ENCODE assay signal across 20 cellular contexts in the genomic region with DNA sequence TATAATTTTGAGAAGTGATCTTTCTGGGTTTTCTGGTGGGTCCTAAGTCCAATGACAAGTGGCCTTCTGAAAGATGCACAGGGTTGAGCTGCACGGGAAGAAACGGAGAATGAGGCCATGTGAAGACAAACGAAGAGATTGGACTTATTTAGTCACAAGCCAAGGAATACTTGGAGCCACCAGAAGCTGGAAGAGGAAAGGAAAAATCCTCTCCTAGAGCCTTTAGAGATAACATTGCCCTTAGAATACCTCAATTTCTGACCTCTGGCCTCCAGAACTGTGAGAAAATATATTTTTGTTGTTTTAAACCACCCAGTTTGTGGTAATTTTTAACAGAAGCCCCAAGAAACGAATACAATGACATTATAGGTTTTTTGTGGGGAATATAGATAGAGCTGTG.
DNase-seq lines count a peak whose midpoint lies in the region; ATAC-seq, FAIRE-seq and TF ChIP-seq lines count a peak whose summit lies in the region.
"Had no signal": no experiment of that assay in that cellular context is flagged by ENCODE, and none has a peak within 500 bp of the region (broad histone marks: within the 10 kb centered on the region; RNA-seq: fewer than 3 reads in every experiment).

No MANE protein-coding gene starts in this region.

- no peak overlapping the region for H4K8ac ChIP-seq in IMR-90 (ENCODE audit: low read depth in 2 of 2, low read length in 2 of 2)

- H2BK5ac ChIP-seq in IMR-90 (ENCODE audit: low read depth, low read length, poor library complexity, severe bottlenecking), result no peak overlapping the region

- H3K4me3 ChIP-seq in heart left ventricle (no peak overlapping the region), IMR-90 (ENCODE audit: insufficient read depth, low read depth, low read length) (no peak overlapping the region), left ventricle myocardium inferior (no peak overlapping the region)
- H3K4me3 ChIP-seq: BLaER1, GM12878, GM23338 had no signal

- intact Hi-C loops in heart left ventricle (cut with DNase I), result no loop called here
- intact Hi-C loops in cardiac septum (cut with DNase I), result no loop called here
- intact Hi-C loops in IMR-90 (cut with micrococcal nuclease), result no loop called here
- intact Hi-C loops in left ventricle myocardium inferior (cut with micrococcal nuclease), result no loop called here

- no peak for TF ChIP-seq CTCF in heart left ventricle (IDR thresholded peaks at IDR 0.05)
- no peak for TF ChIP-seq CTCF in IMR-90 (conservative IDR thresholded peaks at IDR 0.05; ENCODE audit: low read depth, low read length)
- no peak for TF ChIP-seq CTCF in left ventricle myocardium inferior (IDR thresholded peaks at IDR 0.05; ENCODE audit: borderline replicate concordance)

- H4K91ac ChIP-seq in IMR-90 (ENCODE audit: insufficient read depth, low read depth, low read length), result no peak overlapping the region

- no peak overlapping the region for H2BK120ac ChIP-seq in IMR-90 (ENCODE audit: low read depth, low read length)

- H2BK20ac ChIP-seq in IMR-90 (ENCODE audit: low read depth, low read length), result no peak overlapping the region

- no peak for FAIRE-seq in GM12892 (lab: Jason Lieb, UNC)
- FAIRE-seq: A204.1, GM12878, GM18507 had no signal

- H3K27me3 ChIP-seq in heart left ventricle, result no peaks in the 10 kb centered on the region
- H3K27me3 ChIP-seq in IMR-90 (ENCODE audit: control insufficient read depth, insufficient read depth, low read length), result no peaks in the 10 kb centered on the region
- H3K27me3 ChIP-seq in left ventricle myocardium inferior (ENCODE audit: low read depth), result no peaks in the 10 kb centered on the region
- H3K27me3 ChIP-seq: BLaER1 had no signal

- no peak for TF ChIP-seq RAD21 in IMR-90 (IDR thresholded peaks at IDR 0.05; ENCODE audit: low read length)

- H2AK5ac ChIP-seq in IMR-90 (ENCODE audit: low read depth, low read length), result no peak overlapping the region

- 45 to 55% (median 52%) methylated on average over 4 of the region's 4 CpGs for WGBS in heart left ventricle, 4 donors
- no CpG with 5 or more reads among the region's 4 CpGs for WGBS in IMR-90 (ENCODE audit: extremely low coverage in 2 of 2, insufficient read length in 1 of 2), 2 experiments

- H3K18ac ChIP-seq in IMR-90 (ENCODE audit: low read depth, low read length), result peak overlapping the region; percentile 100

- H3K4me2 ChIP-seq in IMR-90 (ENCODE audit: low read depth, low read length), result no peak overlapping the region
- H3K4me2 ChIP-seq: BLaER1, GM23338 had no signal

- H2BK15ac ChIP-seq in IMR-90 (ENCODE audit: low read depth, low read length), result no peak overlapping the region

- no peak overlapping the region for H3K14ac ChIP-seq in IMR-90 (replicated peaks; ENCODE audit: low read depth, low read length)

- H3K23ac ChIP-seq in IMR-90 (ENCODE audit: low read depth, low read length), result no peak overlapping the region

- POLR2A ChIA-PET in IMR-90 (lab: Charles Lee; ENCODE audit: unreplicated experiment), result interaction anchor here (0.6 kb wide), 1 partner anchor 12 kb away, joined by 21 read pairs; no protein-coding TSS in a partner anchor

- peak overlapping the region in 7 of 12 donors; percentile 20 to 47 (median 33) for H3K27ac ChIP-seq in heart left ventricle
- peak overlapping the region; percentile 93; the same call in 1 of the 2 replicates for H3K27ac ChIP-seq in IMR-90 (ENCODE audit: insufficient read depth, low read length)
- peak overlapping the region; percentile 66 for H3K27ac ChIP-seq in left ventricle myocardium inferior (replicated peaks)
- H3K27ac ChIP-seq: BLaER1, C4-2B had no signal

- no peak overlapping the region for H2AK9ac ChIP-seq in IMR-90 (replicated peaks; ENCODE audit: low read depth, low read length, poor library complexity)

- no peak for TF ChIP-seq POLR2A in heart left ventricle (IDR thresholded peaks at IDR 0.05)
- TF ChIP-seq POLR2A in IMR-90 (IDR thresholded peaks at IDR 0.05; ENCODE audit: low read depth, low read length), result no peak
- TF ChIP-seq POLR2A in GM12892 (IDR thresholded peaks at IDR 0.05; ENCODE audit: low read depth, low read length), result no peak

- no peaks in the 10 kb centered on the region for H3K36me3 ChIP-seq in heart left ventricle
- no peaks in the 10 kb centered on the region for H3K36me3 ChIP-seq in IMR-90 (ENCODE audit: control insufficient read depth, insufficient read depth, low read length)
- no peaks in the 10 kb centered on the region for H3K36me3 ChIP-seq in left ventricle myocardium inferior
- H3K36me3 ChIP-seq: BLaER1 had no signal

- CTCF ChIA-PET in IMR-90 (lab: Yijun Ruan, JAX), result no interaction called here

- H3K56ac ChIP-seq in IMR-90 (ENCODE audit: extremely low read depth, insufficient read depth, low read length), result no peak overlapping the region

- H4K5ac ChIP-seq in IMR-90 (ENCODE audit: low read depth, low read length), result peak overlapping the region; percentile 99

- DNase-seq in heart left ventricle (no peak), cardiac septum (ENCODE audit: low spot score) (no peak), IMR-90 (no peak), left ventricle myocardium inferior (no peak), 8988T (no peak), GM12892 (ENCODE audit: insufficient read length) (no peak)
- DNase-seq: Caco-2; CD4-positive, CD25-positive, alpha-beta regulatory T cell; CD8-positive, alpha-beta T cell; DMS79; EL; GDM1; H9 had no signal

- H4K20me1 ChIP-seq in IMR-90 (ENCODE audit: insufficient read depth, low read length), result no peaks in the 10 kb centered on the region
- H4K20me1 ChIP-seq: BLaER1 had no signal

- H3K9me3 ChIP-seq in heart left ventricle (peaks cover 0 to 11% (median 0%) of the 10 kb centered on the region in 12 donors), IMR-90 (ENCODE audit: control insufficient read depth, insufficient read depth, low read length) (no peaks in the 10 kb centered on the region; the same call in 1 of the 2 replicates), left ventricle myocardium inferior (replicated peaks) (peaks cover 10% of the 10 kb centered on the region)
- H3K9me3 ChIP-seq: BLaER1, Caco-2 had no signal

- in situ Hi-C loops in IMR-90 (cut with MboI; ENCODE audit: low sequenced_read_pairs), result no loop called here

- dilution Hi-C loops in IMR-90 (cut with HindIII; ENCODE audit: low sequenced_read_pairs, unreplicated experiment), result no loop called here

- H3K4ac ChIP-seq in IMR-90 (ENCODE audit: low read depth, low read length), result no peak overlapping the region

- no peaks in the 10 kb centered on the region for H3K9me1 ChIP-seq in IMR-90 (ENCODE audit: insufficient read depth, low read length)

- H3K79me1 ChIP-seq in IMR-90 (ENCODE audit: low read depth in 1 of 2, low read length in 2 of 2), result no peaks in the 10 kb centered on the region

- H2AFZ ChIP-seq in IMR-90 (replicated peaks; ENCODE audit: low read length, poor library complexity), result no peak overlapping the region
- H2AFZ ChIP-seq: GM23338 had no signal

- ATAC-seq in heart left ventricle (peak in 1 of 4 donors; percentile 41), IMR-90 (ENCODE audit: low read depth) (no peak)
- ATAC-seq: CD8-positive, alpha-beta T cell; GM12878; GM23338; HCT116 had no signal

- no peak overlapping the region for H3K9ac ChIP-seq in IMR-90 (ENCODE audit: low read depth, low read length)
- H3K9ac ChIP-seq: BLaER1 had no signal

- H3K4me1 ChIP-seq in heart left ventricle (peaks cover 0 to 24% (median 0%) of the 10 kb centered on the region in 12 donors), IMR-90 (ENCODE audit: control insufficient read depth, insufficient read depth, low read length) (peaks cover 4% of the 10 kb centered on the region), left ventricle myocardium inferior (peaks cover 7% of the 10 kb centered on the region)
- H3K4me1 ChIP-seq: BLaER1, Caco-2 had no signal

- BruUV-seq in IMR-90 (replicated peaks; lab: Mats Ljungman, UMichigan), result no TSS peak

TF ChIP-seq in IMR-90, 13 proteins besides CTCF, POLR2A, EP300 and RAD21:
- TF ChIP-seq CEBPB (IDR thresholded peaks at IDR 0.05; ENCODE audit: low read depth, low read length), result no peak
- no peak for TF ChIP-seq MXI1 (IDR thresholded peaks at IDR 0.05; ENCODE audit: borderline replicate concordance, low read depth, low read length)
TF ChIP-seq in IMR-90: peak in this region for 0.

Comparison
In these comparisons a context has a peak if more than half of its experiments do, and no peak if none do; other contexts are left out.
1. H3K27ac ChIP-seq: peak in every context shown above with its lines; median percentile 93 in IMR-90; 66 in left ventricle myocardium inferior; 33 in heart left ventricle.